In the genomic region with DNA sequence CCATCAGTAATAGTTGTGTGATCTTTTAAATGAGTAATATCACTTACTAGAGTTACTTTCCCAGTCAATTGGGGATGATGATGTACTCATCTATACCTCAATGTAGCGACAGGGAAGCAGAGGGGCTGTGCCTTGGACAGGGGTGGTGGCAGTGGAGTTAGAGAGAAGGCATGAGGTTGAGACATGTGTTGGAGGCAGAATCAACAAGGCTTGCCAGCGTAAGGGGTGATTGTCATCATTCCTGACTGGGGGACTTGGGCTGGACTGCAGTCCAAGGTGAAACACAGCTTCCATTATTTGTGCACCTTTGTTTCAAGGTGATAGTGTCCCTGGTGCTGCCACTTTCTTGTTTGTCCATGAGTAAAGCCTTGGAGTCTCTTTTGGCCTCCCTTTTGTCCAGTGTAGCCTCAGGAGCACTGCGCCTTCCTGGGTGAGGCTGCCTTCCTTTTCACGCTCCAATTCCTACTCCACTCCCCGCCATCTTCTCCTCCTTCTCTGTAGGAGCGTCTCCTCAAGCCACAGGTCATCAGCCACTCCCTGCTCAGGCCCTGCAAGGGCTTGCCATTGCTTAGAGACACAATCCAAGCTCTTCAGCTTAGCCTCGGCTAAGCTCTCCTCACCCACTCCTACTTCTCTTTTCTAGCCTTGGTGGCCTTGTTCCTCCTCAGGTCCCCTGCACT, we compare ENCODE assay signal across 26 cellular contexts.
"Had no signal": no experiment of that assay in that cellular context is flagged by ENCODE, and none has a peak within 500 bp of the region (broad histone marks: within the 10 kb centered on the region; RNA-seq: fewer than 3 reads in every experiment).

No MANE protein-coding gene starts in this region.

- H3K4me3 Mint-ChIP-seq: activated B cell treated with CpG ODN at 0.5 μM for 24 hours; activated CD4-positive, alpha-beta memory T cell treated with anti-CD3 and anti-CD28 coated beads, Interleukin-2, amount 10 ng/mL, durations not matched to agents 7 days and 5 days; activated naive CD4-positive, alpha-beta T cell treated with anti-CD3 and anti-CD28 coated beads for 36 hours; activated naive CD8-positive, alpha-beta T cell treated with anti-CD3 and anti-CD28 coated beads, Interleukin-2, amount 50 U/mL, for 24 hours; activated T-cell treated with anti-CD3 and anti-CD28 coated beads, Interleukin-2, amount 50 U/mL, for 4 hours; natural killer cell; T-helper 1 cell treated with Interleukin-12 subunit alpha and Interleukin-12 subunit beta and Interleukin-4 antibody, amounts not matched to agents 30 μg/mL and 1 μg/mL, for 36 hours had no signal

- H3K4me3 ChIP-seq: lower lobe of right lung, tibial artery had no signal

- FAIRE-seq: colon, endometrium, islet of Langerhans had no signal

- H3K36me3 ChIP-seq: brain microvascular endothelial cell, lower lobe of right lung, tibial artery had no signal

- H3K4me1 Mint-ChIP-seq: activated B cell treated with CpG ODN at 0.5 μM for 24 hours; activated CD4-positive, alpha-beta memory T cell treated with anti-CD3 and anti-CD28 coated beads, Interleukin-2, amount 10 ng/mL, durations not matched to agents 7 days and 5 days; activated naive CD8-positive, alpha-beta T cell treated with anti-CD3 and anti-CD28 coated beads, Interleukin-2, amount 50 U/mL, for 24 hours; natural killer cell had no signal

- H3K9me3 Mint-ChIP-seq: activated B cell treated with CpG ODN at 0.5 μM for 24 hours; activated CD4-positive, alpha-beta memory T cell treated with anti-CD3 and anti-CD28 coated beads, Interleukin-2, amount 10 ng/mL, durations not matched to agents 7 days and 5 days; activated naive CD4-positive, alpha-beta T cell treated with anti-CD3 and anti-CD28 coated beads for 36 hours; activated naive CD8-positive, alpha-beta T cell treated with anti-CD3 and anti-CD28 coated beads, Interleukin-2, amount 50 U/mL, for 24 hours; activated T-cell treated with anti-CD3 and anti-CD28 coated beads, Interleukin-2, amount 50 U/mL, for 4 hours; natural killer cell; T-helper 1 cell treated with Interleukin-12 subunit alpha and Interleukin-12 subunit beta and Interleukin-4 antibody, amounts not matched to agents 30 μg/mL and 1 μg/mL, for 36 hours had no signal

- H3K9me3 ChIP-seq: lower lobe of right lung, tibial artery had no signal

- H3K36me3 Mint-ChIP-seq: natural killer cell had no signal

- H3K27ac ChIP-seq: brain microvascular endothelial cell, lower lobe of right lung, tibial artery had no signal

- DNase-seq: activated B cell treated with CpG ODN at 0.5 μM for 24 hours; activated CD4-positive, alpha-beta memory T cell treated with anti-CD3 and anti-CD28 coated beads, Interleukin-2, amount 10 ng/mL, durations not matched to agents 7 days and 5 days; activated CD4-positive, alpha-beta T cell treated with anti-CD3 and anti-CD28 coated beads for 48 hours; activated naive CD4-positive, alpha-beta T cell treated with anti-CD3 and anti-CD28 coated beads for 36 hours; activated naive CD8-positive, alpha-beta T cell treated with anti-CD3 and anti-CD28 coated beads, Interleukin-2, amount 50 U/mL, for 24 hours; activated T-cell treated with anti-CD3 and anti-CD28 coated beads, Interleukin-2, amount 50 U/mL, for 4 hours; anterior cingulate cortex; brain microvascular endothelial cell; central memory CD4-positive, alpha-beta T cell; erythroblast; foreskin melanocyte; glutamatergic neuron; hippocampal formation; left colon; lower lobe of right lung; natural killer cell; posterior cingulate gyrus; retina; stimulated activated CD4-positive, alpha-beta T cell treated with anti-CD3 and anti-CD28 coated beads, Interleukin-2, amount 100 ng/mL, for 24 hours; stimulated activated naive CD8-positive, alpha-beta T cell treated with anti-CD3 and anti-CD28 coated beads, Interleukin-15, Interleukin-2, amounts not matched to agents 100 U/mL and 50 U/mL, for 24 hours; substantia nigra; tibial artery had no signal

- H3K27ac Mint-ChIP-seq: activated B cell treated with CpG ODN at 0.5 μM for 24 hours; activated CD4-positive, alpha-beta memory T cell treated with anti-CD3 and anti-CD28 coated beads, Interleukin-2, amount 10 ng/mL, durations not matched to agents 7 days and 5 days; activated naive CD4-positive, alpha-beta T cell treated with anti-CD3 and anti-CD28 coated beads for 36 hours; activated naive CD8-positive, alpha-beta T cell treated with anti-CD3 and anti-CD28 coated beads, Interleukin-2, amount 50 U/mL, for 24 hours; natural killer cell; T-helper 1 cell treated with Interleukin-12 subunit alpha and Interleukin-12 subunit beta and Interleukin-4 antibody, amounts not matched to agents 30 μg/mL and 1 μg/mL, for 36 hours had no signal

- H3K4me1 ChIP-seq: lower lobe of right lung, tibial artery had no signal

- H3K27me3 ChIP-seq: brain microvascular endothelial cell had no signal
